Comparison of ENCODE assay signal across 8 cellular contexts in the genomic region with DNA sequence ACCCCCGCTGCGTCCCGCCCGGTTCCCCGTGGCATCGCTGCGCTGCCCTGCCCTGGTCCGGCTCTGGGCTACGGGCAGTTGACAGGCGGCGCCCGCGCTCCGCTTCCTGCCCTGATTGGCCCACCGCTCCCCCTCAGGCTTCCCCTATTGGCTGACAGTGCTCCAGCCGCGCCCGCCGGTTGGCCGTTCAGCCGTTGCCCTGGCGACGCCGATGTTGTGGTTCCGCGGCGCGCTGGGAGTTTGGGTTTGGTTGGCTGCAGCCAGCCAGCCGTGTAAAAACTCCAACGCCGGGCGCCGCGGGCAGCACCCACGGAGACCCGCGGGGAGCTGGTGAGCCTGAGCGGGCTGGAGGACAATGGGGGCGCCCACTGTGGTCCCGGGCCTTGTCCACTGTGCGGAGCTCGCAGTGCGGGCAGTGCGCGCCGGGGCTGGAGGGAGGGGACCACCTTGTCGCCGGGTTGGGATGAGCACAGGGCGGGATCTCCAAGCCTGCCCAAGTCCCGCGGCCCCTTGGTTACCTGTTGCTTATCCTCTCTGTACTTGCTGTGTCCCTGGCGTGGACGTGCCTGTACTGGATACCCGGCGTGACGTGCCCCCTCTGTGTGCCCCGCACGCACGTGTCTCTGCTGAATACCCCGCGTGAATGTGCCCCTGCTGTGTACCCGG. TPM values are rescaled to one million over a fixed set of nuclear protein-coding genes. Genes with fewer than 3 reads are reported as not detected.
A peak's percentile ranks its signal among the peaks of the same experiment; 100 is the strongest.
DNase-seq lines count a peak whose midpoint lies in the region; ATAC-seq and TF ChIP-seq lines count a peak whose summit lies in the region.

A gene (plus strand): TSS at position 243 of the 666 bp plus-strand sequence. CDS start 766 bp downstream, outside the sequence.

- POLR2A ChIA-PET in AG04449 (lab: Yijun Ruan, JAX), result no interaction called here

- H3K4me3 ChIP-seq in AG04449 (ENCODE audit: low read depth, low read length), result peak within 1 kb of the TSS; percentile 64

- DNase-seq in AG04449 (ENCODE audit: low read depth, low spot score) (peak; percentile 24), NCI-H460 (ENCODE audit: extremely low read depth, low read depth) (peak; percentile 83), lung microvascular endothelial cell (ENCODE audit: low read depth in 2 of 2) (peak; percentile 92 to 93)
- peak; percentile 67 to 68 for DNase-seq in activated CD8-positive, alpha-beta memory T cell treated with anti-CD3 and anti-CD28 coated beads for 1 hour (ENCODE audit: extremely low read depth in 1 of 2, low read depth in 1 of 2)
- peak; percentile 76 for DNase-seq in effector CD8-positive, alpha-beta T cell (lab: John Stamatoyannopoulos, UW)
- DNase-seq in stimulated activated CD4-positive, alpha-beta T cell treated with anti-CD3 and anti-CD28 coated beads, Interleukin-4, amount 100 ng/mL, for 4 hours, result peak; percentile 77 to 83

- peak; percentile 86 for ATAC-seq in GM18870 (IDR thresholded peaks at IDR 0.05; ENCODE audit: unreplicated experiment)
- ATAC-seq in HG03103 (IDR thresholded peaks at IDR 0.05; ENCODE audit: low read depth, unreplicated experiment), result peak; percentile 98

- TF ChIP-seq CTCF in AG04449 (IDR thresholded peaks at IDR 0.05; ENCODE audit: insufficient read depth, low read length, missing control alignments), result peak; percentile 46

- CTCF ChIA-PET in AG04449 (lab: Yijun Ruan, JAX), result interaction anchor here (0.7 to 1.3 kb wide), 2 partner anchors 12 to 62 kb away, joined by 3 read pairs; no protein-coding TSS in a partner anchor

RNA-seq across cellular contexts. Expression of the gene that starts here (rescaled TPM):
- total RNA-seq in NCI-H460 (2014; rRNA removed; shearing (Covaris generic)), result 0.12 TPM in 1 of 2 replicates, not detected in the other
- polyA plus RNA-seq in NCI-H460 (2014; cell fraction: nucleus; rRNA removed), result not detected in 2 replicates
- not detected in 2 replicates for total RNA-seq in lung microvascular endothelial cell

Comparison
In these comparisons a context has a peak if more than half of its experiments do, and no peak if none do; other contexts are left out.
1. Peak in every context shown above with its lines: DNase-seq, ATAC-seq and H3K4me3 ChIP-seq.
2. Peak in DNase-seq in NCI-H460; RNA of the gene not detected or under 1 TPM.
3. Peak in DNase-seq in lung microvascular endothelial cell; RNA of the gene not detected or under 1 TPM.
4. DNase-seq: peak in every context shown above with its lines; median percentile 92 in lung microvascular endothelial cell; 83 in NCI-H460; 80 in stimulated activated CD4-positive, alpha-beta T cell treated with anti-CD3 and anti-CD28 coated beads, Interleukin-4, amount 100 ng/mL, for 4 hours; 76 in effector CD8-positive, alpha-beta T cell; 68 in activated CD8-positive, alpha-beta memory T cell treated with anti-CD3 and anti-CD28 coated beads for 1 hour; 24 in AG04449.